In genomic region chr4:40573593-40574311, GRCh38 we compare ENCODE assay signal across 1 cellular context.
TF ChIP-seq lines count a peak whose summit lies in the region.

No MANE protein-coding gene starts in this region.

TF ChIP-seq in IMR-90, 13 proteins besides CTCF, POLR2A, EP300 and RAD21 (continued from another document):
- no peak for TF ChIP-seq ELK1 (IDR thresholded peaks at IDR 0.05; ENCODE audit: borderline replicate concordance, low read depth, low read length)
- TF ChIP-seq NFE2L2 (IDR thresholded peaks at IDR 0.05; ENCODE audit: low read depth, low read length): no peak
